13 cellular contexts compared by ENCODE assay signal in genomic region chr3:77815467-77815866, GRCh38.
DNase-seq lines count a peak whose midpoint lies in the region; ATAC-seq and TF ChIP-seq lines count a peak whose summit lies in the region.
"Had no signal": no experiment of that assay in that cellular context is flagged by ENCODE, and none has a peak within 500 bp of the region (broad histone marks: within the 10 kb centered on the region; RNA-seq: fewer than 3 reads in every experiment).

No MANE protein-coding gene starts in this region.

- H3K27me3 Mint-ChIP-seq in activated naive CD4-positive, alpha-beta T cell treated with anti-CD3 and anti-CD28 coated beads for 36 hours (ENCODE audit: low read depth), result no peaks in the 10 kb centered on the region
- H3K27me3 Mint-ChIP-seq: activated naive CD8-positive, alpha-beta T cell treated with anti-CD3 and anti-CD28 coated beads, Interleukin-2, amount 10 ng/mL, durations not matched to agents 7 days and 5 days had no signal

- peak; percentile 22 for TF ChIP-seq CTCF in AG09319 (IDR thresholded peaks at IDR 0.05; ENCODE audit: low read depth, low read length)
- TF ChIP-seq CTCF in GM13977 (IDR thresholded peaks at IDR 0.05; ENCODE audit: extremely low read depth, insufficient read depth, missing control alignments), result peak; percentile 30
- peak; percentile 53 for TF ChIP-seq CTCF in foreskin keratinocyte (conservative IDR thresholded peaks at IDR 0.05)

- no peaks in the 10 kb centered on the region for H3K36me3 Mint-ChIP-seq in activated naive CD4-positive, alpha-beta T cell treated with anti-CD3 and anti-CD28 coated beads for 36 hours (ENCODE audit: low read depth)
- H3K36me3 Mint-ChIP-seq: activated naive CD8-positive, alpha-beta T cell treated with anti-CD3 and anti-CD28 coated beads, Interleukin-2, amount 10 ng/mL, durations not matched to agents 7 days and 5 days had no signal

- intact Hi-C loops in activated naive CD4-positive, alpha-beta T cell treated with anti-CD3 and anti-CD28 coated beads for 36 hours (cut with micrococcal nuclease), result no loop called here

- H3K4me3 Mint-ChIP-seq in activated naive CD4-positive, alpha-beta T cell treated with anti-CD3 and anti-CD28 coated beads for 36 hours, result no peak overlapping the region
- H3K4me3 Mint-ChIP-seq: activated naive CD8-positive, alpha-beta T cell treated with anti-CD3 and anti-CD28 coated beads, Interleukin-2, amount 10 ng/mL, durations not matched to agents 7 days and 5 days had no signal

- no peak overlapping the region for H3K27ac ChIP-seq in foreskin keratinocyte
- H3K27ac ChIP-seq: heart left ventricle, transverse colon had no signal

- H3K27me3 ChIP-seq in foreskin keratinocyte, result no peaks in the 10 kb centered on the region
- H3K27me3 ChIP-seq: heart left ventricle, transverse colon had no signal

- H3K9me3 Mint-ChIP-seq in activated naive CD4-positive, alpha-beta T cell treated with anti-CD3 and anti-CD28 coated beads for 36 hours, result peaks cover 11% of the 10 kb centered on the region

- no peaks in the 10 kb centered on the region for H3K4me1 Mint-ChIP-seq in activated naive CD4-positive, alpha-beta T cell treated with anti-CD3 and anti-CD28 coated beads for 36 hours (ENCODE audit: low read depth)
- H3K4me1 Mint-ChIP-seq: activated naive CD8-positive, alpha-beta T cell treated with anti-CD3 and anti-CD28 coated beads, Interleukin-2, amount 10 ng/mL, durations not matched to agents 7 days and 5 days had no signal

- H3K4me1 ChIP-seq in foreskin keratinocyte, result no peaks in the 10 kb centered on the region
- H3K4me1 ChIP-seq: heart left ventricle, transverse colon had no signal

- no peak overlapping the region for H3K27ac Mint-ChIP-seq in activated naive CD4-positive, alpha-beta T cell treated with anti-CD3 and anti-CD28 coated beads for 36 hours
- H3K27ac Mint-ChIP-seq: activated naive CD8-positive, alpha-beta T cell treated with anti-CD3 and anti-CD28 coated beads, Interleukin-2, amount 10 ng/mL, durations not matched to agents 7 days and 5 days had no signal

- in situ Hi-C loops in GM13977 (cut with MboI; ENCODE audit: low pct_unique_long_range_greater_than_20kb, low sequenced_read_pairs, unreplicated experiment), result no loop called here

- DNase-seq in AG09319 (ENCODE audit: extremely low read depth, low read depth), result no peak
- no peak for DNase-seq in GM13977 (ENCODE audit: low spot score)
- peak; percentile 4 for DNase-seq in RKO (ENCODE audit: low spot score)
- DNase-seq in foreskin keratinocyte, result peak in 1 of 2 donors; percentile 7
- no peak for DNase-seq in activated T-cell treated with anti-CD3 and anti-CD28 coated beads, Interleukin-2, amount 50 U/mL, for 1 hour
- DNase-seq in activated naive CD4-positive, alpha-beta T cell treated with anti-CD3 and anti-CD28 coated beads for 36 hours, result no peak
- DNase-seq in activated naive CD4-positive, alpha-beta T cell treated with anti-CD3 and anti-CD28 coated beads, Interleukin-2, amount 50 U/mL, for 16 hours, result no peak
- DNase-seq: activated CD4-positive, alpha-beta T cell treated with anti-CD3 and anti-CD28 coated beads, Interleukin-2, amount 50 U/mL, for 4 hours; activated naive CD8-positive, alpha-beta T cell treated with anti-CD3 and anti-CD28 coated beads, Interleukin-2, amount 10 ng/mL, durations not matched to agents 7 days and 5 days; heart left ventricle; right cardiac atrium; transverse colon had no signal

- CTCF ChIA-PET in activated naive CD4-positive, alpha-beta T cell treated with anti-CD3 and anti-CD28 coated beads for 36 hours (lab: Charles Lee), result no interaction called here

- ATAC-seq in foreskin keratinocyte (peak; percentile 36), GM21381 (IDR thresholded peaks at IDR 0.05; ENCODE audit: unreplicated experiment) (no peak)
- ATAC-seq: heart left ventricle, right cardiac atrium had no signal
